ENCODE assay signal across 8 cellular contexts in the genomic region with DNA sequence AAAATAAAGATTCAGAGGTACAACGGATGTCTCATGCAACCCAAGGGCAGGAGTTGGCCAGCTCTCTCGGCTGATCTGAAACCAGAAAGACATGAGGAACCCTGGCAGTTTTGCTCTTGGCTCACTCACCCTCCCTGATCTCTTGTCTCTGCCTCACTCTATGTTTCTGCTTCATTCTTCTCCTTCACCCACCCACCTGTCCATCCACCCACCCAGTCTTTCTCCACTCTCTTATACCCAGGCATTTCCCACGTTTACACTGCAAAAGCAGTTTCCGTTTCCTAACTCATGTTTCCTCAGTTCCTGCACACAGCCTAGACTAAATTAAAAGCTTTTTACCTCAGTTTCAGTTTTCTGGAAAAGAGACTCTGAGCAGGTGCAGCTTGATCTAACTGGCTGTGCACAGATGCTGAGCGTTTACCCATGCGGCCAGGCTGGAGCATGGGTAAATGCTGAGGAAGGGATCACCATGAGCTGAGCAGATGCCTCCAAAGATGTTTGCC.
DNase-seq lines count a peak whose midpoint lies in the region; ATAC-seq and TF ChIP-seq lines count a peak whose summit lies in the region.

No MANE protein-coding gene starts in this region.

- H3K4me3 ChIP-seq in Caco-2 (ENCODE audit: low read depth, low read length), result no peak overlapping the region
- peak overlapping the region; percentile 38; the same call in 1 of the 2 replicates for H3K4me3 ChIP-seq in MM.1S (ENCODE audit: low read length)
- no peak overlapping the region for H3K4me3 ChIP-seq in upper lobe of right lung

- H3K9me2 ChIP-seq in MM.1S (replicated peaks; ENCODE audit: insufficient read depth, low read length), result no peaks in the 10 kb centered on the region

- H3K4me1 ChIP-seq in Caco-2 (no peaks in the 10 kb centered on the region), MM.1S (ENCODE audit: low read length) (peaks cover 39% of the 10 kb centered on the region), upper lobe of right lung (peaks cover 63% of the 10 kb centered on the region)

- H3K9me3 ChIP-seq in Caco-2, result no peaks in the 10 kb centered on the region
- H3K9me3 ChIP-seq in MM.1S (replicated peaks; ENCODE audit: insufficient read depth, low read length), result no peaks in the 10 kb centered on the region
- H3K9me3 ChIP-seq in upper lobe of right lung, result no peaks in the 10 kb centered on the region

- peak; percentile 57 for ATAC-seq in GM21390 (IDR thresholded peaks at IDR 0.05; ENCODE audit: unreplicated experiment)
- ATAC-seq in effector memory CD8-positive, alpha-beta T cell (replicated peaks), result no peak
- ATAC-seq in upper lobe of right lung, result no peak
- ATAC-seq in esophagus mucosa, result no peak

- no peaks in the 10 kb centered on the region for H3K27me3 ChIP-seq in Caco-2 (replicated peaks; ENCODE audit: control insufficient read depth, insufficient read depth, low read length)
- no peaks in the 10 kb centered on the region for H3K27me3 ChIP-seq in MM.1S (replicated peaks; ENCODE audit: insufficient read depth, low read length)
- no peaks in the 10 kb centered on the region for H3K27me3 ChIP-seq in upper lobe of right lung

- TF ChIP-seq CTCF in Caco-2 (IDR thresholded peaks at IDR 0.05; ENCODE audit: insufficient read depth in 1 of 2, low read depth in 1 of 2, low read length in 1 of 2, severe bottlenecking in 1 of 2, unreplicated experiment in 1 of 2) (no peak), MM.1S (IDR thresholded peaks at IDR 0.05; ENCODE audit: low read length) (no peak), upper lobe of right lung (IDR thresholded peaks at IDR 0.05) (no peak)

- H3K4me1 Mint-ChIP-seq in Caco-2 (ENCODE audit: low read depth, unreplicated experiment), result peaks cover 20% of the 10 kb centered on the region
- peaks cover 52 to 70% of the 10 kb centered on the region in 2 donors for H3K4me1 Mint-ChIP-seq in effector memory CD8-positive, alpha-beta T cell (ENCODE audit: low read depth in 2 of 2)

- no peak for DNase-seq in Caco-2
- DNase-seq in MM.1S, result peak; percentile 50
- no peak for DNase-seq in effector memory CD8-positive, alpha-beta T cell
- DNase-seq in upper lobe of right lung, result no peak
- no peak for DNase-seq in cortex of kidney (lab: John Stamatoyannopoulos, UW)
- DNase-seq in UCSD-AML1 (lab: John Stamatoyannopoulos, UW; ENCODE audit: unreplicated experiment), result no peak

- CTCF ChIA-PET in Caco-2 (lab: Charles Lee), result no interaction called here

- H3K9me3 Mint-ChIP-seq in Caco-2 (ENCODE audit: unreplicated experiment), result no peaks in the 10 kb centered on the region
- no peaks in the 10 kb centered on the region for H3K9me3 Mint-ChIP-seq in effector memory CD8-positive, alpha-beta T cell

- H3K36me3 Mint-ChIP-seq in Caco-2 (ENCODE audit: insufficient read depth, unreplicated experiment), result no peaks in the 10 kb centered on the region
- peaks cover 69% of the 10 kb centered on the region for H3K36me3 Mint-ChIP-seq in effector memory CD8-positive, alpha-beta T cell (ENCODE audit: insufficient read depth)

- no TSS peak for BruUV-seq in Caco-2 (replicated peaks; lab: Mats Ljungman, UMichigan)

- intact Hi-C loops in Caco-2 (cut with micrococcal nuclease; ENCODE audit: unreplicated experiment) (loop anchor here (5.0 kb wide), 2 partner anchors 218 to 358 kb away; a partner anchor contains a TSS), upper lobe of right lung (cut with DNase I) (no loop called here)

- H2AFZ ChIP-seq in MM.1S (ENCODE audit: low read length), result peak overlapping the region; percentile 51; the same call in 1 of the 2 replicates

- H3K9ac ChIP-seq in MM.1S (ENCODE audit: low read length), result peak overlapping the region; percentile 20; the same call in 1 of the 2 replicates

- no peaks in the 10 kb centered on the region for H4K20me1 ChIP-seq in MM.1S (ENCODE audit: insufficient read depth, low read length)

- POLR2A ChIA-PET in Caco-2 (lab: Charles Lee), result no interaction called here

- peaks cover 27% of the 10 kb centered on the region for H3F3A ChIP-seq in MM.1S (ENCODE audit: insufficient read depth, low read length)

- peak overlapping the region; percentile 78 for H3K27ac ChIP-seq in MM.1S (ENCODE audit: low read length)
- peak overlapping the region; percentile 94 for H3K27ac ChIP-seq in upper lobe of right lung

- peak overlapping the region; percentile 78 for H3K4me2 ChIP-seq in MM.1S (ENCODE audit: low read depth, low read length)

- H3K27ac Mint-ChIP-seq in Caco-2 (ENCODE audit: unreplicated experiment), result peak overlapping the region; percentile 71
- H3K27ac Mint-ChIP-seq in effector memory CD8-positive, alpha-beta T cell, result peak overlapping the region; percentile 95 to 98

- H3K27me3 Mint-ChIP-seq in Caco-2 (ENCODE audit: insufficient read depth, unreplicated experiment), result no peaks in the 10 kb centered on the region
- H3K27me3 Mint-ChIP-seq in effector memory CD8-positive, alpha-beta T cell, result no peaks in the 10 kb centered on the region

- H3K79me2 ChIP-seq in MM.1S (ENCODE audit: low read length), result no peaks in the 10 kb centered on the region

- no peaks in the 10 kb centered on the region for H3K36me3 ChIP-seq in Caco-2 (ENCODE audit: control insufficient read depth, insufficient read depth, low read length)
- H3K36me3 ChIP-seq in MM.1S (replicated peaks; ENCODE audit: insufficient read depth, low read length), result no peaks in the 10 kb centered on the region
- no peaks in the 10 kb centered on the region for H3K36me3 ChIP-seq in upper lobe of right lung

- no peak overlapping the region for H3K4me3 Mint-ChIP-seq in Caco-2 (ENCODE audit: unreplicated experiment)
- H3K4me3 Mint-ChIP-seq in effector memory CD8-positive, alpha-beta T cell, result peak overlapping the region; percentile 15 to 78
